ENCODE assay signal across 8 cellular contexts in genomic region chr6:106512048-106512957, GRCh38.
DNase-seq lines count a peak whose midpoint lies in the region; ATAC-seq and TF ChIP-seq lines count a peak whose summit lies in the region.

No MANE protein-coding gene starts in this region.

- no peak for TF ChIP-seq POLR2A in heart left ventricle (IDR thresholded peaks at IDR 0.05)

- CTCF ChIA-PET in PC-3 (lab: Charles Lee): interaction anchor here (0.5 to 1.1 kb wide), 3 partner anchors 64 to 148 kb away, joined by 3 to 6 read pairs (median 3); no protein-coding TSS in a partner anchor

- H3F3A ChIP-seq in PC-3 (ENCODE audit: low read length, unreplicated experiment): no peaks in the 10 kb centered on the region

- no TSS peak for BruUV-seq in PC-3 (replicated peaks; lab: Mats Ljungman, UMichigan)

- POLR2A ChIA-PET in PC-3 (lab: Charles Lee; ENCODE audit: unreplicated experiment): interaction anchor here (0.6 kb wide), 1 partner anchor 187 kb away, joined by 5 read pairs; the partner anchor contains the start of gene ATG5

- no peaks in the 10 kb centered on the region for H3K9me2 ChIP-seq in PC-3 (replicated peaks; ENCODE audit: low read length)

- peak overlapping the region; percentile 84 for H3K27ac ChIP-seq in PC-3 (ENCODE audit: low read length)
- peak overlapping the region; percentile 26 to 96 (median 76) for H3K27ac ChIP-seq in heart left ventricle
- peak overlapping the region; percentile 62 for H3K27ac ChIP-seq in psoas muscle

- no peaks in the 10 kb centered on the region for H4K20me1 ChIP-seq in PC-3 (ENCODE audit: low read length)

- H3K4me3 ChIP-seq in PC-3 (ENCODE audit: low read length): peak overlapping the region; percentile 87
- H3K4me3 ChIP-seq in heart left ventricle: peak overlapping the region; percentile 54 to 92 (median 76)
- H3K4me3 ChIP-seq in psoas muscle: peak overlapping the region; percentile 77

- DNase-seq in AML-193 (lab: John Stamatoyannopoulos, UW): peak; percentile 52 to 53
- peak; percentile 58 for DNase-seq in PC-3
- peak; percentile 80 for DNase-seq in activated naive CD4-positive, alpha-beta T cell treated with Interleukin-2 at 50 U/mL for 16 hours
- DNase-seq in heart left ventricle: peak; percentile 63 to 89 (median 72)
- peak; percentile 70 to 81 for DNase-seq in psoas muscle
- no peak for DNase-seq in NCI-H510A (lab: John Stamatoyannopoulos, UW)

- TF ChIP-seq CTCF in PC-3 (conservative IDR thresholded peaks at IDR 0.05; ENCODE audit: low read depth, low read length) (peak; percentile 22; the same call in 1 of the 2 replicates), heart left ventricle (IDR thresholded peaks at IDR 0.05) (peak in 6 of 12 donors; percentile 7 to 45 (median 30)), psoas muscle (IDR thresholded peaks at IDR 0.05) (no peak)

- peak overlapping the region; percentile 95 for H2AFZ ChIP-seq in PC-3 (ENCODE audit: low read length)

- H3K27me3 ChIP-seq in PC-3 (ENCODE audit: low read length) (no peaks in the 10 kb centered on the region), heart left ventricle (peaks cover 0 to 51% (median 28%) of the 10 kb centered on the region in 9 donors), psoas muscle (ENCODE audit: insufficient read depth in 3 of 3, low read length in 2 of 3) (peaks cover 3 to 65% (median 25%) of the 10 kb centered on the region in 3 donors)

- peaks cover 56% of the 10 kb centered on the region for H3K79me2 ChIP-seq in PC-3 (ENCODE audit: low read length)

- ATAC-seq in GM19035 (IDR thresholded peaks at IDR 0.05; ENCODE audit: unreplicated experiment) (peak; percentile 65), HG03159 (IDR thresholded peaks at IDR 0.05; ENCODE audit: unreplicated experiment) (peak; percentile 65), PC-3 (peak; percentile 33), heart left ventricle (peak; percentile 44 to 87 (median 86)), psoas muscle (peak; percentile 60 to 79 (median 68))

- peak overlapping the region; percentile 91 for H3K9ac ChIP-seq in PC-3 (ENCODE audit: low read length)

- H3K36me3 ChIP-seq in PC-3 (ENCODE audit: low read depth, low read length) (no peaks in the 10 kb centered on the region), heart left ventricle (no peaks in the 10 kb centered on the region), psoas muscle (ENCODE audit: insufficient read depth in 1 of 2, low read depth in 1 of 2) (no peaks in the 10 kb centered on the region)

- H3K4me1 ChIP-seq in PC-3 (ENCODE audit: insufficient read depth, low read length) (peaks cover 35% of the 10 kb centered on the region), heart left ventricle (peaks cover 0 to 73% (median 25%) of the 10 kb centered on the region in 12 donors), psoas muscle (peaks cover 5% of the 10 kb centered on the region)

- H3K4me2 ChIP-seq in PC-3 (ENCODE audit: low read length): peak overlapping the region; percentile 91

- H3K9me3 ChIP-seq in PC-3 (ENCODE audit: low read length) (no peaks in the 10 kb centered on the region), heart left ventricle (no peaks in the 10 kb centered on the region), psoas muscle (no peaks in the 10 kb centered on the region)

- 0 to 1% (median 1%) methylated on average over 15 to 90 of the region's 90 CpGs for WGBS in heart left ventricle, 4 donors
- 1% methylated on average over 75 to 90 of the region's 90 CpGs for WGBS in psoas muscle, 3 donors

- intact Hi-C loops in PC-3 (cut with micrococcal nuclease): loop anchor here (5.0 kb wide), 3 partner anchors 40 to 465 kb away; no protein-coding TSS in a partner anchor
- intact Hi-C loops in heart left ventricle (cut with DNase I): loop anchor here in 1 of 10 donors (5.0 kb wide), 1 partner anchor 45 kb away; no protein-coding TSS in a partner anchor
- intact Hi-C loops in psoas muscle (cut with DNase I): no loop called here

Comparison
In these comparisons a context has a peak if more than half of its experiments do, and no peak if none do; other contexts are left out.
1. ATAC-seq: peak in every context shown above with its lines; median percentile 86 in heart left ventricle; 68 in psoas muscle; 65 in GM19035; 65 in HG03159; 33 in PC-3.